In the genomic region with DNA sequence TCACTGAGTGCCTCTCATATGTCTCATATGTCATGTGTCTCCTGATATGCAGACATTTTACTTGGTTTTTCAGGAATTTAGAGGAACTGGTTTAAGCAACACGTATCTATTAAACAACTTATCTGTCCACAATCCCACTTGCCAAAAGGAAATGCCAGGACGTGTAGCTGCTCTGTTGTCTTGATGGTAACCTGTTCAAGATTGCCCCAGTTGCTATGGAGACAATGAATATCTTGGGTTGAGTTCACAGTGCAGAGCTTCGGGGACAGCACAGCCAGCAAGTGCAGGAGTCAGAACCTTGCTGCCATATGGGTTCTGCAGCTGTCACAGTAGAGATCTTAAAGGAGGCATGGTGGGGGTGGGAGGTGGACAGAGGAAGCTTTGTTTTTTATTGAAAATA, we compare ENCODE assay signal across 23 cellular contexts. TPM values are rescaled to one million over a fixed set of nuclear protein-coding genes. Genes with fewer than 3 reads are reported as not detected.
DNase-seq lines count a peak whose midpoint lies in the region; ATAC-seq, FAIRE-seq and TF ChIP-seq lines count a peak whose summit lies in the region.
"Had no signal": no experiment of that assay in that cellular context is flagged by ENCODE, and none has a peak within 500 bp of the region (broad histone marks: within the 10 kb centered on the region; RNA-seq: fewer than 3 reads in every experiment).

No MANE protein-coding gene starts in this region.

- H3K4me3 ChIP-seq in astrocyte (ENCODE audit: insufficient read depth, low read depth, low read length) (no peak overlapping the region), mesendoderm (ENCODE audit: low read length) (no peak overlapping the region), neural progenitor cell (no peak overlapping the region)
- H3K4me3 ChIP-seq: A549, BLaER1, SK-N-MC had no signal

- H3K27me3 ChIP-seq in astrocyte (ENCODE audit: insufficient read depth, low read length): no peaks in the 10 kb centered on the region
- no peaks in the 10 kb centered on the region for H3K27me3 ChIP-seq in mesendoderm (ENCODE audit: insufficient read depth, low read length, poor library complexity)
- no peaks in the 10 kb centered on the region for H3K27me3 ChIP-seq in neural progenitor cell
- H3K27me3 ChIP-seq: BLaER1 had no signal

- no peak overlapping the region for H4K8ac ChIP-seq in mesendoderm (ENCODE audit: low read depth, low read length)

- H3K18ac ChIP-seq in mesendoderm (ENCODE audit: low read length): no peak overlapping the region

- no peak overlapping the region for H3K27ac ChIP-seq in astrocyte (ENCODE audit: low read depth, low read length)
- no peak overlapping the region for H3K27ac ChIP-seq in mesendoderm (ENCODE audit: low read depth, low read length)
- no peak overlapping the region for H3K27ac ChIP-seq in neural progenitor cell
- H3K27ac ChIP-seq: A549, BLaER1, HL-60, SK-N-MC had no signal

- DNase-seq in DMS 273 treated with DMSO at 0.1 percent for 48 hours (lab: John Stamatoyannopoulos, UW) (peak; percentile 76), NCI-H2171 treated with DMSO at 0.1 percent for 48 hours (lab: John Stamatoyannopoulos, UW) (peak; percentile 68), astrocyte (ENCODE audit: low read depth) (no peak), mesendoderm (peak; percentile 24), neural progenitor cell (ENCODE audit: low spot score) (no peak), NCI-H1436 treated with DMSO at 0.1 percent for 48 hours (lab: John Stamatoyannopoulos, UW) (no peak)
- no peak for DNase-seq in activated CD4-positive, alpha-beta T cell treated with anti-CD3 and anti-CD28 coated beads, Interleukin-2, amount 50 U/mL, for 1 hour
- DNase-seq: CD8-positive, alpha-beta T cell; DMS79; HFFc6; IMR-90; NCI-H1048; NCI-H1436; NCI-H2029 treated with DMSO at 0.1 percent for 48 hours; NCI-H748 treated with DMSO at 0.1 percent for 48 hours; SHP77 had no signal

- no peak overlapping the region for H4K5ac ChIP-seq in mesendoderm (ENCODE audit: low read length)

- H3K4me1 Mint-ChIP-seq in astrocyte (ENCODE audit: low read depth, unreplicated experiment) (no peaks in the 10 kb centered on the region), neural progenitor cell (peaks cover 8% of the 10 kb centered on the region)

- H3K4me2 ChIP-seq in astrocyte (ENCODE audit: low read length) (no peak overlapping the region), mesendoderm (ENCODE audit: low read length) (no peak overlapping the region), neural progenitor cell (no peak overlapping the region)
- H3K4me2 ChIP-seq: A549, BLaER1 had no signal

- H3K36me3 Mint-ChIP-seq in astrocyte (ENCODE audit: low read depth, unreplicated experiment) (no peaks in the 10 kb centered on the region), neural progenitor cell (no peaks in the 10 kb centered on the region)
- H3K36me3 Mint-ChIP-seq: CD8-positive, alpha-beta T cell had no signal

- no peak overlapping the region for H2BK5ac ChIP-seq in mesendoderm (ENCODE audit: low read length)

- no peak overlapping the region for H3K9ac ChIP-seq in astrocyte (ENCODE audit: low read length)
- no peak overlapping the region for H3K9ac ChIP-seq in mesendoderm (ENCODE audit: low read length)
- H3K9ac ChIP-seq in neural progenitor cell: no peak overlapping the region
- H3K9ac ChIP-seq: BLaER1 had no signal

- no peaks in the 10 kb centered on the region for H3F3A ChIP-seq in neural progenitor cell (ENCODE audit: low read depth)

- no peaks in the 10 kb centered on the region for H3K79me1 ChIP-seq in mesendoderm (ENCODE audit: low read length)

- H3K4me1 ChIP-seq in astrocyte (ENCODE audit: insufficient read depth, low read length) (no peaks in the 10 kb centered on the region), mesendoderm (ENCODE audit: control insufficient read depth, low read depth, low read length) (no peaks in the 10 kb centered on the region), neural progenitor cell (no peaks in the 10 kb centered on the region)
- H3K4me1 ChIP-seq: A549, BLaER1 had no signal

- H3K36me3 ChIP-seq in astrocyte (ENCODE audit: insufficient read depth, low read length) (no peaks in the 10 kb centered on the region), mesendoderm (ENCODE audit: control insufficient read depth, insufficient read depth, low read length) (no peaks in the 10 kb centered on the region), neural progenitor cell (no peaks in the 10 kb centered on the region)
- H3K36me3 ChIP-seq: BLaER1 had no signal

- no CpG with 5 or more reads among the region's 3 CpGs for WGBS in mesendoderm (ENCODE audit: extremely low coverage, insufficient coverage, low lambda C conversion rate)

- H3K27me3 Mint-ChIP-seq in astrocyte (ENCODE audit: low read depth, unreplicated experiment): peaks cover 2% of the 10 kb centered on the region
- no peaks in the 10 kb centered on the region for H3K27me3 Mint-ChIP-seq in neural progenitor cell (ENCODE audit: insufficient read depth, low read depth)

- H3K79me2 ChIP-seq in astrocyte (ENCODE audit: insufficient read depth, low read length): no peaks in the 10 kb centered on the region
- H3K79me2 ChIP-seq in mesendoderm (ENCODE audit: control insufficient read depth, insufficient read depth, low read length): no peaks in the 10 kb centered on the region
- H3K79me2 ChIP-seq in neural progenitor cell (ENCODE audit: low read depth): no peaks in the 10 kb centered on the region

- peak; percentile 41 for FAIRE-seq in astrocyte (lab: Jason Lieb, UNC)
- FAIRE-seq: H54, HTR-8/SVneo had no signal

- no peak overlapping the region for H3K4ac ChIP-seq in mesendoderm (ENCODE audit: low read depth, low read length)

- no peaks in the 10 kb centered on the region for H3K9me3 ChIP-seq in astrocyte (ENCODE audit: insufficient read depth, low read depth, low read length)
- no peaks in the 10 kb centered on the region for H3K9me3 ChIP-seq in neural progenitor cell (ENCODE audit: low read depth)
- H3K9me3 ChIP-seq: A549, BLaER1 had no signal

- no peak overlapping the region for H3K23ac ChIP-seq in mesendoderm (ENCODE audit: low read length)

- H4K20me1 ChIP-seq in astrocyte (ENCODE audit: insufficient read depth, low read length) (no peaks in the 10 kb centered on the region), neural progenitor cell (ENCODE audit: low read depth) (no peaks in the 10 kb centered on the region)
- H4K20me1 ChIP-seq: BLaER1 had no signal

- H3K4me3 Mint-ChIP-seq in astrocyte (ENCODE audit: unreplicated experiment): no peak overlapping the region
- no peak overlapping the region for H3K4me3 Mint-ChIP-seq in neural progenitor cell
- H3K4me3 Mint-ChIP-seq: CD8-positive, alpha-beta T cell; HFFc6 had no signal

- H3K56ac ChIP-seq in mesendoderm (ENCODE audit: low read length): no peak overlapping the region

- no peak for TF ChIP-seq CTCF in astrocyte (IDR thresholded peaks at IDR 0.05; ENCODE audit: insufficient read depth, low read depth, low read length)
- TF ChIP-seq CTCF in neural progenitor cell (IDR thresholded peaks at IDR 0.05): no peak

- H2BK15ac ChIP-seq in mesendoderm (replicated peaks; ENCODE audit: low read depth): no peak overlapping the region

- H3K27ac Mint-ChIP-seq in astrocyte (ENCODE audit: unreplicated experiment) (no peak overlapping the region), neural progenitor cell (no peak overlapping the region)
- H3K27ac Mint-ChIP-seq: CD8-positive, alpha-beta T cell; HFFc6 had no signal

- H2AK5ac ChIP-seq in mesendoderm (ENCODE audit: low read length): no peak overlapping the region

- ATAC-seq in HG02981 (IDR thresholded peaks at IDR 0.05; ENCODE audit: unreplicated experiment): no peak
- ATAC-seq: A549; CD8-positive, alpha-beta T cell had no signal

- H3K9me3 Mint-ChIP-seq in astrocyte (ENCODE audit: unreplicated experiment) (no peaks in the 10 kb centered on the region), neural progenitor cell (peaks cover 2% of the 10 kb centered on the region)
- H3K9me3 Mint-ChIP-seq: HFFc6 had no signal

- H2BK120ac ChIP-seq in mesendoderm (ENCODE audit: low read depth, low read length): no peak overlapping the region

- no peak overlapping the region for H2AFZ ChIP-seq in astrocyte (ENCODE audit: low read depth, low read length)
- H2AFZ ChIP-seq in neural progenitor cell (replicated peaks): no peak overlapping the region

RNA-seq across cellular contexts. Expression of gene FAM9B, which starts 28.7 kb away (rescaled TPM):
- total RNA-seq in astrocyte (not detected in 2 replicates), neural progenitor cell (ENCODE audit: low replicate concordance) (not detected in 2 replicates)
- polyA plus RNA-seq in mesendoderm (2013, experiment 1 of 2): 0.17 TPM
- polyA plus RNA-seq in mesendoderm (2013, experiment 2 of 2): 0.08 TPM
- total RNA-seq: CD8-positive, alpha-beta T cell; HFFc6; IMR-90 had no signal
- polyA plus RNA-seq: A549, IMR-90 had no signal

Comparison
In these comparisons a context has a peak if more than half of its experiments do, and no peak if none do; other contexts are left out.
1. DNase-seq: peak in DMS 273 treated with DMSO at 0.1 percent for 48 hours (single experiment), NCI-H2171 treated with DMSO at 0.1 percent for 48 hours (single experiment) and mesendoderm (single experiment); none in astrocyte (single experiment), activated CD4-positive, alpha-beta T cell treated with anti-CD3 and anti-CD28 coated beads, Interleukin-2, amount 50 U/mL, for 1 hour (single experiment), neural progenitor cell (single experiment) and NCI-H1436 treated with DMSO at 0.1 percent for 48 hours (single experiment).